ENCODE assay signal across 21 cellular contexts in genomic region chr3:167870743-167871142, GRCh38.
"Had no signal": no experiment of that assay in that cellular context is flagged by ENCODE, and none has a peak within 500 bp of the region (broad histone marks: within the 10 kb centered on the region; RNA-seq: fewer than 3 reads in every experiment).

No MANE protein-coding gene starts in this region.

- H3K36me3 ChIP-seq: esophagus muscularis mucosa, left lung, lower lobe of right lung, ovary, sigmoid colon, thyroid gland, vagina had no signal

- ATAC-seq: foreskin keratinocyte; left lung; lower lobe of right lung; natural killer cell; stimulated activated naive CD8-positive, alpha-beta T cell treated with anti-CD3 and anti-CD28 coated beads, Interleukin-15, amount 100 ng/mL, for 72 hours had no signal

- DNase-seq: dermis blood vessel endothelial cell; effector memory CD4-positive, alpha-beta T cell; foreskin keratinocyte; glutamatergic neuron; left lung; lower lobe of right lung; natural killer cell; occipital lobe; ovary; sigmoid colon; stimulated activated CD4-positive, alpha-beta T cell treated with anti-CD3 and anti-CD28 coated beads, Interleukin-15, amount 100 ng/mL, for 24 hours; stimulated activated CD4-positive, alpha-beta T cell treated with anti-CD3 and anti-CD28 coated beads, Interleukin-2, amount 100 ng/mL, for 48 hours; stimulated activated CD8-positive, alpha-beta memory T cell treated with anti-CD3 and anti-CD28 coated beads, Interleukin-4, amount 100 ng/mL, for 48 hours; stimulated activated naive CD4-positive, alpha-beta T cell; stimulated activated naive CD8-positive, alpha-beta T cell treated with anti-CD3 and anti-CD28 coated beads, Interleukin-15, amount 100 ng/mL, for 72 hours; thyroid gland; trophoblast cell had no signal

- H3K27ac ChIP-seq: coronary artery, foreskin keratinocyte, left lung, lower lobe of right lung, ovary, thyroid gland, vagina had no signal

- H3K4me1 ChIP-seq: foreskin keratinocyte, left lung, lower lobe of right lung, sigmoid colon, thyroid gland, vagina had no signal

- H3K9me3 ChIP-seq: esophagus muscularis mucosa, left lung, lower lobe of right lung, ovary, sigmoid colon, thyroid gland, vagina had no signal

- H3K4me3 ChIP-seq: coronary artery, esophagus muscularis mucosa, left lung, lower lobe of right lung, ovary, sigmoid colon, skin epidermis, thyroid gland, vagina had no signal

- H3K27me3 ChIP-seq: esophagus muscularis mucosa, foreskin keratinocyte, left lung, ovary, sigmoid colon, thyroid gland, vagina had no signal
